Comparison of ENCODE assay signal across 8 cellular contexts in the genomic region with DNA sequence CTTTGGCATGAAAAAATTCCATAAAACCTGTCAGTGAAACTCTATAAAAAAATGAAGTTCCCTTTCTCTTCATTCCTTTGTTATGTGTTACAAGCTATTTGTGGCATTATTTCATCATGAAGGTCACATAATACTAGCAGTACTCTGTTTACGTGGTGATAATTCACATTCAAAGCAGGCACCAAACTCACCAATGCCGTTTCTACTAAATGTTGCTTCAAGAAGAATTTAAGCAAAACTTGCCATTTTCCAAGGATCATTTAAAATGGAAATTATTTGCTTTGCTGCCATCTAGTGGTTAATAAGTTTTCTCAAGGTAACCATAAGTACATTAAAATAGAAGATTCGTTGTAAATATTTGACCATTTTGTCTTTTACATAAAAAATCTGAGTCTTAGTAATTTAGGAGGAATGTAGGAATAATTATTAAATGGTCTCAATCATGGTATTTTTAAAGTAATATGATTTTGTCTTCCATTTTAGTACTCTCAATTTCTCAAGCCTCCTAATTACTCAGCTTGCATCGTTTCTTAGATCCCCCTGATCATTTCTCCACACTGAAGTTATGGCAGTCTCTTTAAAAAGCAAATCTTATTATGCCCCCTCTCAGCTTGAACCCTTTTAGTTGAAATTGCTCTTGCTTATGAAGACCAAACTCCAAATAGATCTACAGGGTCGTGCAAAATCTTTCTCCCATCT.
DNase-seq lines count a peak whose midpoint lies in the region; ATAC-seq, FAIRE-seq and TF ChIP-seq lines count a peak whose summit lies in the region.

No MANE protein-coding gene starts in this region.

- H3K4me3 Mint-ChIP-seq in activated naive CD4-positive, alpha-beta T cell treated with anti-CD3 and anti-CD28 coated beads, Interleukin-2, amount 10 ng/mL, durations not matched to agents 7 days and 5 days = no peak overlapping the region
- H3K4me3 Mint-ChIP-seq in activated CD8-positive, alpha-beta memory T cell treated with anti-CD3 and anti-CD28 coated beads, Interleukin-2, amount 10 ng/mL, durations not matched to agents 7 days and 5 days = no peak overlapping the region

- H3K27me3 ChIP-seq in HAP-1 (ENCODE audit: low read depth) (no peaks in the 10 kb centered on the region), NT2/D1 (ENCODE audit: insufficient read depth, insufficient read length) (no peaks in the 10 kb centered on the region)

- no peaks in the 10 kb centered on the region for H3K27me3 Mint-ChIP-seq in activated naive CD4-positive, alpha-beta T cell treated with anti-CD3 and anti-CD28 coated beads, Interleukin-2, amount 10 ng/mL, durations not matched to agents 7 days and 5 days
- H3K27me3 Mint-ChIP-seq in activated CD8-positive, alpha-beta memory T cell treated with anti-CD3 and anti-CD28 coated beads, Interleukin-2, amount 10 ng/mL, durations not matched to agents 7 days and 5 days = no peaks in the 10 kb centered on the region

- H3K9me3 ChIP-seq in HAP-1 (no peaks in the 10 kb centered on the region), NT2/D1 (ENCODE audit: insufficient read depth, low read length) (no peaks in the 10 kb centered on the region)

- no peak overlapping the region for H3K27ac Mint-ChIP-seq in activated naive CD4-positive, alpha-beta T cell treated with anti-CD3 and anti-CD28 coated beads, Interleukin-2, amount 10 ng/mL, durations not matched to agents 7 days and 5 days
- H3K27ac Mint-ChIP-seq in activated CD8-positive, alpha-beta memory T cell treated with anti-CD3 and anti-CD28 coated beads, Interleukin-2, amount 10 ng/mL, durations not matched to agents 7 days and 5 days = no peak overlapping the region

- DNase-seq in HAP-1 (ENCODE audit: low spot score in 2 of 2) (peak; percentile 24 to 65), NT2/D1 (ENCODE audit: low read depth, low spot score) (peak; percentile 15), non-pigmented ciliary epithelial cell (ENCODE audit: low read depth) (peak; percentile 64)
- no peak for DNase-seq in activated naive CD4-positive, alpha-beta T cell treated with anti-CD3 and anti-CD28 coated beads, Interleukin-2, amount 10 ng/mL, durations not matched to agents 7 days and 5 days
- no peak for DNase-seq in activated CD8-positive, alpha-beta memory T cell treated with anti-CD3 and anti-CD28 coated beads, Interleukin-2, amount 10 ng/mL, durations not matched to agents 7 days and 5 days

- peak; percentile 76 for TF ChIP-seq CTCF in C4-2B (conservative IDR thresholded peaks at IDR 0.05)

- no peaks in the 10 kb centered on the region for H3K9me3 Mint-ChIP-seq in activated naive CD4-positive, alpha-beta T cell treated with anti-CD3 and anti-CD28 coated beads, Interleukin-2, amount 10 ng/mL, durations not matched to agents 7 days and 5 days
- H3K9me3 Mint-ChIP-seq in activated CD8-positive, alpha-beta memory T cell treated with anti-CD3 and anti-CD28 coated beads, Interleukin-2, amount 10 ng/mL, durations not matched to agents 7 days and 5 days (ENCODE audit: low read depth) = no peaks in the 10 kb centered on the region

- peaks cover 16% of the 10 kb centered on the region for H3K4me1 ChIP-seq in HAP-1
- no peaks in the 10 kb centered on the region for H3K4me1 ChIP-seq in NT2/D1 (ENCODE audit: insufficient read depth, insufficient read length)

- no peaks in the 10 kb centered on the region for H3K4me1 Mint-ChIP-seq in activated naive CD4-positive, alpha-beta T cell treated with anti-CD3 and anti-CD28 coated beads, Interleukin-2, amount 10 ng/mL, durations not matched to agents 7 days and 5 days
- H3K4me1 Mint-ChIP-seq in activated CD8-positive, alpha-beta memory T cell treated with anti-CD3 and anti-CD28 coated beads, Interleukin-2, amount 10 ng/mL, durations not matched to agents 7 days and 5 days = no peaks in the 10 kb centered on the region

- H3K27ac ChIP-seq in C4-2B = no peak overlapping the region

- H3K36me3 Mint-ChIP-seq in activated naive CD4-positive, alpha-beta T cell treated with anti-CD3 and anti-CD28 coated beads, Interleukin-2, amount 10 ng/mL, durations not matched to agents 7 days and 5 days = no peaks in the 10 kb centered on the region
- peaks cover 5% of the 10 kb centered on the region for H3K36me3 Mint-ChIP-seq in activated CD8-positive, alpha-beta memory T cell treated with anti-CD3 and anti-CD28 coated beads, Interleukin-2, amount 10 ng/mL, durations not matched to agents 7 days and 5 days

- no peak overlapping the region for H3K9ac ChIP-seq in NT2/D1 (ENCODE audit: insufficient read length, low read depth)

- H3K36me3 ChIP-seq in HAP-1 (replicated peaks) (peaks cover 12% of the 10 kb centered on the region), NT2/D1 (ENCODE audit: insufficient read depth, insufficient read length, low read length) (peaks cover 3% of the 10 kb centered on the region)

- H3K4me3 ChIP-seq in HAP-1 = no peak overlapping the region
- H3K4me3 ChIP-seq in NT2/D1 (ENCODE audit: insufficient read length, low read depth) = no peak overlapping the region

- in situ Hi-C loops in HAP-1 (cut with MboI; ENCODE audit: low sequenced_read_pairs) = loop anchor here (25.0 kb wide), 1 partner anchor 204 kb away; no protein-coding TSS in a partner anchor

- FAIRE-seq in endometrium (lab: Jason Lieb, UNC) = peak; percentile 95

- ATAC-seq in GM19328 (IDR thresholded peaks at IDR 0.05; ENCODE audit: unreplicated experiment) = no peak
- no peak for ATAC-seq in activated CD8-positive, alpha-beta memory T cell treated with anti-CD3 and anti-CD28 coated beads, Interleukin-2, amount 10 ng/mL, durations not matched to agents 7 days and 5 days

- CTCF ChIA-PET in activated naive CD4-positive, alpha-beta T cell treated with anti-CD3 and anti-CD28 coated beads, Interleukin-2, amount 10 ng/mL, durations not matched to agents 7 days and 5 days (lab: Charles Lee) = interaction anchor here (0.6 to 4.1 kb wide), 12 partner anchors 9 to 389 kb away, joined by 3 to 25 read pairs (median 4); no protein-coding TSS in a partner anchor
- CTCF ChIA-PET in activated CD8-positive, alpha-beta memory T cell treated with anti-CD3 and anti-CD28 coated beads, Interleukin-2, amount 10 ng/mL, durations not matched to agents 7 days and 5 days (lab: Charles Lee) = interaction anchor here (0.7 to 3.5 kb wide), 12 partner anchors 11 to 216 kb away, joined by 3 to 26 read pairs (median 4); no protein-coding TSS in a partner anchor

Comparison
In these comparisons a context has a peak if more than half of its experiments do, and no peak if none do; other contexts are left out.
1. DNase-seq: peak in HAP-1 (2 of 2), NT2/D1 (single experiment) and non-pigmented ciliary epithelial cell (single experiment); none in activated naive CD4-positive, alpha-beta T cell treated with anti-CD3 and anti-CD28 coated beads, Interleukin-2, amount 10 ng/mL, durations not matched to agents 7 days and 5 days (single experiment) and activated CD8-positive, alpha-beta memory T cell treated with anti-CD3 and anti-CD28 coated beads, Interleukin-2, amount 10 ng/mL, durations not matched to agents 7 days and 5 days (single experiment).